In genomic region chr16:16325439-16325838, GRCh38 we compare ENCODE assay signal across 7 cellular contexts. TPM values are rescaled to one million over a fixed set of nuclear protein-coding genes. Genes with fewer than 3 reads are reported as not detected.
A peak's percentile ranks its signal among the peaks of the same experiment; 100 is the strongest.
DNase-seq lines count a peak whose midpoint lies in the region; ATAC-seq, FAIRE-seq and TF ChIP-seq lines count a peak whose summit lies in the region.
"Not testable (repeated sequence)": the region's sequence is repeated elsewhere in the genome, so short reads cannot be mapped to it uniquely, and the experiment has no call there.

No MANE protein-coding gene starts in this region.

- not testable (repeated sequence) for H3K36me3 Mint-ChIP-seq in activated CD4-positive, alpha-beta T cell treated with anti-CD3 and anti-CD28 coated beads, Interleukin-2, amount 10 ng/mL, durations not matched to agents 24 days and 14 days (ENCODE audit: low read depth)

- not testable (repeated sequence) for H3K9me3 ChIP-seq in RWPE2 (ENCODE audit: severe bottlenecking); colonic mucosa; kidney (ENCODE audit: control insufficient read depth in 1 of 2, low read length in 2 of 2)

- H3K4me3 ChIP-seq in RWPE2 (ENCODE audit: severe bottlenecking); colonic mucosa; kidney (ENCODE audit: low read length in 2 of 2): not testable (repeated sequence)

- intact Hi-C loops in activated CD4-positive, alpha-beta T cell treated with anti-CD3 and anti-CD28 coated beads, Interleukin-2, amount 10 ng/mL, durations not matched to agents 24 days and 14 days (cut with micrococcal nuclease); colonic mucosa (cut with DNase I); kidney (cut with DNase I); posterior vena cava (cut with DNase I): not testable (repeated sequence)

- H3K27ac Mint-ChIP-seq in activated CD4-positive, alpha-beta T cell treated with anti-CD3 and anti-CD28 coated beads, Interleukin-2, amount 10 ng/mL, durations not matched to agents 24 days and 14 days, result not testable (repeated sequence)

- H3K36me3 ChIP-seq in RWPE2 (ENCODE audit: low read depth); colonic mucosa; kidney (ENCODE audit: control insufficient read depth in 1 of 2, insufficient read depth in 2 of 2, low read length in 2 of 2): not testable (repeated sequence)

- ATAC-seq in RWPE2 (ENCODE audit: low read depth), result not testable (repeated sequence)

- FAIRE-seq in kidney (lab: Jason Lieb, UNC), result not testable (repeated sequence)

- not testable (repeated sequence) for H3K9me3 Mint-ChIP-seq in activated CD4-positive, alpha-beta T cell treated with anti-CD3 and anti-CD28 coated beads, Interleukin-2, amount 10 ng/mL, durations not matched to agents 24 days and 14 days

- not testable (repeated sequence) for H3K4me1 ChIP-seq in RWPE2 (ENCODE audit: insufficient read depth, poor library complexity, severe bottlenecking); colonic mucosa; kidney (ENCODE audit: control insufficient read depth in 1 of 2, insufficient read depth in 1 of 2, low read depth in 1 of 2, low read length in 2 of 2)

- H3K9ac ChIP-seq in colonic mucosa (ENCODE audit: low read depth in 2 of 2, low read length in 2 of 2); kidney (ENCODE audit: low read length in 2 of 2): not testable (repeated sequence)

- H3K27ac ChIP-seq in RWPE2 (ENCODE audit: poor library complexity, severe bottlenecking); colonic mucosa; kidney (ENCODE audit: low read depth in 2 of 2, low read length in 2 of 2): not testable (repeated sequence)

- H3K4me3 Mint-ChIP-seq in activated CD4-positive, alpha-beta T cell treated with anti-CD3 and anti-CD28 coated beads, Interleukin-2, amount 10 ng/mL, durations not matched to agents 24 days and 14 days, result not testable (repeated sequence)

- H3K4me1 Mint-ChIP-seq in activated CD4-positive, alpha-beta T cell treated with anti-CD3 and anti-CD28 coated beads, Interleukin-2, amount 10 ng/mL, durations not matched to agents 24 days and 14 days, result not testable (repeated sequence)

- TF ChIP-seq CTCF in RWPE2 (IDR thresholded peaks at IDR 0.05; ENCODE audit: poor library complexity, severe bottlenecking); colonic mucosa (IDR thresholded peaks at IDR 0.05); kidney (IDR thresholded peaks at IDR 0.05; ENCODE audit: borderline replicate concordance, extremely low read depth, insufficient read depth): not testable (repeated sequence)

- not testable (repeated sequence) for H3K27me3 ChIP-seq in RWPE2 (ENCODE audit: insufficient read depth, poor library complexity, severe bottlenecking); colonic mucosa

- H3K27me3 Mint-ChIP-seq in activated CD4-positive, alpha-beta T cell treated with anti-CD3 and anti-CD28 coated beads, Interleukin-2, amount 10 ng/mL, durations not matched to agents 24 days and 14 days, result not testable (repeated sequence)

- DNase-seq in RWPE2 (ENCODE audit: low spot score) (peak; percentile 15), colonic mucosa (peak; percentile 17), kidney (peak; percentile 37), mesenteric fat pad (ENCODE audit: low spot score) (peak; percentile 14), posterior vena cava (ENCODE audit: low spot score) (peak; percentile 25)
- peak; percentile 39 for DNase-seq in activated CD4-positive, alpha-beta T cell treated with anti-CD3 and anti-CD28 coated beads, Interleukin-2, amount 10 ng/mL, durations not matched to agents 24 days and 14 days
- peak; percentile 1 for DNase-seq in stimulated activated CD4-positive, alpha-beta T cell treated with anti-CD3 and anti-CD28 coated beads, Interleukin-4, amount 100 ng/mL, for 1 hour

RNA-seq across cellular contexts. Expression of gene NPIPA7, which starts 53.5 kb away (rescaled TPM):
- 7.5 and 8.0 TPM in 2 replicates for total RNA-seq in activated CD4-positive, alpha-beta T cell treated with anti-CD3 and anti-CD28 coated beads, Interleukin-2, amount 10 ng/mL, durations not matched to agents 24 days and 14 days
- 1 to 10 TPM; 5.8 to 6.7 TPM for total RNA-seq in colonic mucosa
- 9.0 TPM for total RNA-seq in kidney
- 7.2 TPM for polyA plus RNA-seq in kidney (ENCODE audit: insufficient read depth, low read depth, low replicate concordance)
- total RNA-seq in mesenteric fat pad, result 7.8 TPM
- 10 to 100 TPM in 1 of 2 donors, 1 to 10 TPM in 1; 4.5 to 15.9 TPM for total RNA-seq in posterior vena cava
